ENCODE assay signal across 8 cellular contexts in genomic region chr15:34721802-34722795, GRCh38. TPM values are rescaled to one million over a fixed set of nuclear protein-coding genes. Genes with fewer than 3 reads are reported as not detected.
A peak's percentile ranks its signal among the peaks of the same experiment; 100 is the strongest.
DNase-seq lines count a peak whose midpoint lies in the region; ATAC-seq and TF ChIP-seq lines count a peak whose summit lies in the region.

No MANE protein-coding gene starts in this region.

- DNase-seq in BE2C (peak; percentile 81), NCI-H187 treated with DMSO at 0.1 percent for 48 hours (lab: John Stamatoyannopoulos, UW) (peak; percentile 15), cardiac fibroblast (ENCODE audit: low read depth in 2 of 2) (peak; percentile 41 to 47), kidney epithelial cell (ENCODE audit: low read depth) (no peak), suprapubic skin (ENCODE audit: low spot score in 2 of 2) (peak in 1 of 2 donors; percentile 62)

- H3K4me3 ChIP-seq in BE2C (ENCODE audit: low read depth, low read length) (peak overlapping the region; percentile 44), cardiac fibroblast (replicated peaks in 1 of 2; ENCODE audit: low read depth in 2 of 2, low read length in 2 of 2) (peak overlapping the region in 1 of 2 donors; percentile 18), kidney epithelial cell (ENCODE audit: low read depth, low read length) (peak overlapping the region; percentile 20), suprapubic skin (peak overlapping the region; percentile 24)

- no peak for ATAC-seq in GM21576 (IDR thresholded peaks at IDR 0.05; ENCODE audit: unreplicated experiment)
- ATAC-seq in HG03097 (IDR thresholded peaks at IDR 0.05; ENCODE audit: low FRiP score, unreplicated experiment) = no peak
- no peak for ATAC-seq in HG03280 (IDR thresholded peaks at IDR 0.05; ENCODE audit: unreplicated experiment)

- H3K36me3 ChIP-seq in BE2C (no peaks in the 10 kb centered on the region), kidney epithelial cell (ENCODE audit: control insufficient read depth, insufficient read depth, low read length) (no peaks in the 10 kb centered on the region), suprapubic skin (no peaks in the 10 kb centered on the region)

- H3K4me1 ChIP-seq in BE2C = peaks cover 14% of the 10 kb centered on the region
- H3K4me1 ChIP-seq in suprapubic skin = peaks cover 11% of the 10 kb centered on the region

- H3K9me3 ChIP-seq in BE2C = no peaks in the 10 kb centered on the region
- H3K9me3 ChIP-seq in suprapubic skin = no peaks in the 10 kb centered on the region

- H3K27ac ChIP-seq in suprapubic skin = peak overlapping the region; percentile 72

- TF ChIP-seq CTCF in BE2C (IDR thresholded peaks at IDR 0.05; ENCODE audit: low read depth, low read length) (peak; percentile 30; the same call in 1 of the 2 replicates), cardiac fibroblast (IDR thresholded peaks at IDR 0.05; ENCODE audit: low read depth, low read length) (no peak), kidney epithelial cell (IDR thresholded peaks at IDR 0.05; ENCODE audit: insufficient read depth, low read length, poor library complexity, severe bottlenecking) (peak; percentile 22), suprapubic skin (IDR thresholded peaks at IDR 0.05) (no peak)

- no peak for TF ChIP-seq POLR2A in suprapubic skin (IDR thresholded peaks at IDR 0.05)

- H3K27me3 ChIP-seq in BE2C = no peaks in the 10 kb centered on the region
- no peaks in the 10 kb centered on the region for H3K27me3 ChIP-seq in kidney epithelial cell (ENCODE audit: control insufficient read depth, insufficient read depth, low read length)
- peaks cover 9% of the 10 kb centered on the region for H3K27me3 ChIP-seq in suprapubic skin

- no peak for TF ChIP-seq EP300 in suprapubic skin (IDR thresholded peaks at IDR 0.05)

- WGBS in suprapubic skin = 6% methylated on average over 34 of the region's 34 CpGs

RNA-seq across cellular contexts. Expression of gene GJD2, which starts 32.7 kb away (rescaled TPM):
- polyA plus RNA-seq in BE2C (2012; ENCODE audit: insufficient read depth, insufficient read length, low read depth) = 6.6 TPM
- total RNA-seq in kidney epithelial cell (not detected in 2 replicates), suprapubic skin (under 1 TPM in 1 of 4 donors, not detected in 3; 0.24 TPM)

Comparison
In these comparisons a context has a peak if more than half of its experiments do, and no peak if none do; other contexts are left out.
1. CTCF ChIP-seq: peak in BE2C (single experiment) and kidney epithelial cell (single experiment); none in cardiac fibroblast (single experiment) and suprapubic skin (0 of 2).